ENCODE assay signal across 16 cellular contexts in the genomic region with DNA sequence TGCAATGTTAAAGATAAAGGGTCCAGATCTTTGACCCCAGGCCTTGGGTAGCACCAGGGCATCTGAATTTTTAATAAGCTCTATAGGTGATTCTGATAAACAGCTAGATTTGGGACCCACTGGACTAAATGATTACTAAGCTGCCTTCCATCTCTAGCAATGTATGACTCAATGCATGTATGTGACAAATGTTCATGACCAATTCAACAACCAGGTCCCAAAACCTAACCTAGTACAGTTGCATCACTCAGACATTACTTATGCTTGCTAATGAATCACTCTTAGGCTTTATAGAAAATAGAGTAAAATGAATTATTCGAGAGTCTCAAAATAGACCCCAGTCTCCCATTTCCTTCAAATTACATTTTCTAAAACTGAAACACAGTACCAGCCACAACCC. TPM values are rescaled to one million over a fixed set of nuclear protein-coding genes. Genes with fewer than 3 reads are reported as not detected.
DNase-seq lines count a peak whose midpoint lies in the region; ATAC-seq and TF ChIP-seq lines count a peak whose summit lies in the region.
"Had no signal": no experiment of that assay in that cellular context is flagged by ENCODE, and none has a peak within 500 bp of the region (broad histone marks: within the 10 kb centered on the region; RNA-seq: fewer than 3 reads in every experiment).

No MANE protein-coding gene starts in this region.

- H3K27me3 Mint-ChIP-seq in natural killer cell treated with Interleukin-12 subunit alpha and Interleukin-12 subunit beta and Interleukin-15 and Interleukin-18, amount 100 ng/mL, for 72 hours = no peaks in the 10 kb centered on the region
- no peaks in the 10 kb centered on the region for H3K27me3 Mint-ChIP-seq in natural killer cell (ENCODE audit: low read depth in 2 of 2)
- no peaks in the 10 kb centered on the region for H3K27me3 Mint-ChIP-seq in activated T-helper 1 cell treated with anti-CD3 and anti-CD28 coated beads, Interleukin-12 subunit alpha, Interleukin-12 subunit beta, Interleukin-2, Interleukin-4 antibody, amounts not matched to agents 30 ng/mL and 10 ng/mL and 1 ng/mL, durations not matched to agents 14 hours and 24 hours and 36 hours (ENCODE audit: insufficient read depth)
- H3K27me3 Mint-ChIP-seq: activated B cell treated with CpG ODN at 0.5 μM for 24 hours had no signal

- H3K4me1 ChIP-seq in adrenal gland (replicated peaks in 1 of 2) = peaks cover 0 to 21% of the 10 kb centered on the region in 2 donors
- peaks cover 0 to 75% (median 28%) of the 10 kb centered on the region in 3 donors for H3K4me1 ChIP-seq in gastroesophageal sphincter

- H3K36me3 Mint-ChIP-seq in natural killer cell treated with Interleukin-12 subunit alpha and Interleukin-12 subunit beta and Interleukin-15 and Interleukin-18, amount 100 ng/mL, for 72 hours = no peaks in the 10 kb centered on the region
- H3K36me3 Mint-ChIP-seq in natural killer cell = no peaks in the 10 kb centered on the region
- H3K36me3 Mint-ChIP-seq in activated T-helper 1 cell treated with anti-CD3 and anti-CD28 coated beads, Interleukin-12 subunit alpha, Interleukin-12 subunit beta, Interleukin-2, Interleukin-4 antibody, amounts not matched to agents 30 ng/mL and 10 ng/mL and 1 ng/mL, durations not matched to agents 14 hours and 24 hours and 36 hours (ENCODE audit: low read depth) = peaks cover 4% of the 10 kb centered on the region

- peaks cover 42 to 48% of the 10 kb centered on the region in 2 donors for H3K4me1 Mint-ChIP-seq in natural killer cell treated with Interleukin-12 subunit alpha and Interleukin-12 subunit beta and Interleukin-15 and Interleukin-18, amount 100 ng/mL, for 72 hours (ENCODE audit: low read depth in 2 of 2)
- peaks cover 31 to 41% of the 10 kb centered on the region in 2 donors for H3K4me1 Mint-ChIP-seq in natural killer cell
- peaks cover 9% of the 10 kb centered on the region for H3K4me1 Mint-ChIP-seq in activated T-helper 1 cell treated with anti-CD3 and anti-CD28 coated beads, Interleukin-12 subunit alpha, Interleukin-12 subunit beta, Interleukin-2, Interleukin-4 antibody, amounts not matched to agents 30 ng/mL and 10 ng/mL and 1 ng/mL, durations not matched to agents 14 hours and 24 hours and 36 hours (ENCODE audit: low read depth)
- H3K4me1 Mint-ChIP-seq: activated B cell treated with CpG ODN at 0.5 μM for 24 hours, nephron had no signal

- H3K36me3 ChIP-seq in adrenal gland (replicated peaks in 1 of 2) (no peaks in the 10 kb centered on the region), gastroesophageal sphincter (no peaks in the 10 kb centered on the region)

- H3K27me3 ChIP-seq in adrenal gland (no peaks in the 10 kb centered on the region), gastroesophageal sphincter (no peaks in the 10 kb centered on the region)

- no peaks in the 10 kb centered on the region for H3K9me3 ChIP-seq in adrenal gland (replicated peaks in 1 of 3)
- no peaks in the 10 kb centered on the region for H3K9me3 ChIP-seq in gastroesophageal sphincter

- no peak for DNase-seq in natural killer cell treated with Interleukin-12 subunit alpha and Interleukin-12 subunit beta and Interleukin-15 and Interleukin-18, amount 100 ng/mL, for 72 hours (ENCODE audit: low spot score)
- no peak for DNase-seq in natural killer cell
- no peak for DNase-seq in adrenal gland
- no peak for DNase-seq in medulla oblongata (ENCODE audit: extremely low spot score)
- DNase-seq in COLO829 (ENCODE audit: low spot score) = no peak
- no peak for DNase-seq in activated T-helper 1 cell treated with anti-CD3 and anti-CD28 coated beads, Interleukin-12 subunit alpha, Interleukin-12 subunit beta, Interleukin-2, Interleukin-4 antibody, amounts not matched to agents 30 ng/mL and 10 ng/mL and 1 ng/mL, durations not matched to agents 14 hours and 24 hours and 36 hours (ENCODE audit: low spot score)
- no peak for DNase-seq in coronary artery (ENCODE audit: low spot score)
- DNase-seq: activated B cell treated with CpG ODN at 0.5 μM for 24 hours; activated naive CD4-positive, alpha-beta T cell treated with Interleukin-2 at 50 U/mL for 16 hours; H7; NCI-H446 treated with DMSO at 0.1 percent for 48 hours; SHP77 treated with DMSO at 0.1 percent for 48 hours; stimulated activated CD4-positive, alpha-beta T cell treated with anti-CD3 and anti-CD28 coated beads, Interleukin-2, amount 100 ng/mL, for 24 hours had no signal

- H3K4me3 Mint-ChIP-seq in natural killer cell treated with Interleukin-12 subunit alpha and Interleukin-12 subunit beta and Interleukin-15 and Interleukin-18, amount 100 ng/mL, for 72 hours = no peak overlapping the region
- no peak overlapping the region for H3K4me3 Mint-ChIP-seq in natural killer cell
- H3K4me3 Mint-ChIP-seq in activated T-helper 1 cell treated with anti-CD3 and anti-CD28 coated beads, Interleukin-12 subunit alpha, Interleukin-12 subunit beta, Interleukin-2, Interleukin-4 antibody, amounts not matched to agents 30 ng/mL and 10 ng/mL and 1 ng/mL, durations not matched to agents 14 hours and 24 hours and 36 hours = no peak overlapping the region
- H3K4me3 Mint-ChIP-seq: activated B cell treated with CpG ODN at 0.5 μM for 24 hours, nephron had no signal

- intact Hi-C loops in natural killer cell (cut with micrococcal nuclease) (no loop called here), adrenal gland (cut with DNase I) (no loop called here)
- intact Hi-C loops in activated T-helper 1 cell treated with anti-CD3 and anti-CD28 coated beads, Interleukin-12 subunit alpha, Interleukin-12 subunit beta, Interleukin-2, Interleukin-4 antibody, amounts not matched to agents 30 ng/mL and 10 ng/mL and 1 ng/mL, durations not matched to agents 14 hours and 24 hours and 36 hours (cut with micrococcal nuclease) = no loop called here

- TF ChIP-seq CTCF in natural killer cell (IDR thresholded peaks at IDR 0.05) (no peak), adrenal gland (IDR thresholded peaks at IDR 0.05) (no peak), gastroesophageal sphincter (IDR thresholded peaks at IDR 0.05) (no peak), coronary artery (IDR thresholded peaks at IDR 0.05) (no peak)

- ATAC-seq in natural killer cell treated with Interleukin-12 subunit alpha and Interleukin-12 subunit beta and Interleukin-15 and Interleukin-18, amount 100 ng/mL, for 72 hours = peak; percentile 73 to 77
- ATAC-seq in natural killer cell = no peak
- no peak for ATAC-seq in gastroesophageal sphincter

- H3K27ac ChIP-seq in adrenal gland = peak overlapping the region in 3 of 5 donors; percentile 14 to 88 (median 77)
- H3K27ac ChIP-seq in gastroesophageal sphincter = peak overlapping the region in 3 of 4 donors; percentile 61 to 76 (median 66)
- H3K27ac ChIP-seq in coronary artery = peak overlapping the region in 1 of 2 donors; percentile 76
- H3K27ac ChIP-seq: C4-2B had no signal

- 73 to 86% (median 83%) methylated on average over 1 of the region's 1 CpG for WGBS in adrenal gland, 4 donors
- WGBS in gastroesophageal sphincter (ENCODE audit: low coverage in 1 of 2), 2 donors = 86 to 100% methylated on average over 1 of the region's 1 CpG

- TF ChIP-seq POLR2A in adrenal gland (IDR thresholded peaks at IDR 0.05) (no peak), gastroesophageal sphincter (IDR thresholded peaks at IDR 0.05) (no peak)

- no peak overlapping the region for H3K4me3 ChIP-seq in adrenal gland
- no peak overlapping the region for H3K4me3 ChIP-seq in gastroesophageal sphincter
- H3K4me3 ChIP-seq in coronary artery = no peak overlapping the region

- H3K27ac Mint-ChIP-seq in natural killer cell treated with Interleukin-12 subunit alpha and Interleukin-12 subunit beta and Interleukin-15 and Interleukin-18, amount 100 ng/mL, for 72 hours = peak overlapping the region; percentile 59 to 77
- no peak overlapping the region for H3K27ac Mint-ChIP-seq in natural killer cell
- no peak overlapping the region for H3K27ac Mint-ChIP-seq in activated T-helper 1 cell treated with anti-CD3 and anti-CD28 coated beads, Interleukin-12 subunit alpha, Interleukin-12 subunit beta, Interleukin-2, Interleukin-4 antibody, amounts not matched to agents 30 ng/mL and 10 ng/mL and 1 ng/mL, durations not matched to agents 14 hours and 24 hours and 36 hours
- H3K27ac Mint-ChIP-seq: activated B cell treated with CpG ODN at 0.5 μM for 24 hours, nephron had no signal

- no peaks in the 10 kb centered on the region for H3K9me3 Mint-ChIP-seq in natural killer cell treated with Interleukin-12 subunit alpha and Interleukin-12 subunit beta and Interleukin-15 and Interleukin-18, amount 100 ng/mL, for 72 hours
- no peaks in the 10 kb centered on the region for H3K9me3 Mint-ChIP-seq in natural killer cell
- no peaks in the 10 kb centered on the region for H3K9me3 Mint-ChIP-seq in activated T-helper 1 cell treated with anti-CD3 and anti-CD28 coated beads, Interleukin-12 subunit alpha, Interleukin-12 subunit beta, Interleukin-2, Interleukin-4 antibody, amounts not matched to agents 30 ng/mL and 10 ng/mL and 1 ng/mL, durations not matched to agents 14 hours and 24 hours and 36 hours
- H3K9me3 Mint-ChIP-seq: activated B cell treated with CpG ODN at 0.5 μM for 24 hours, nephron had no signal

- no peak for TF ChIP-seq EP300 in gastroesophageal sphincter (IDR thresholded peaks at IDR 0.05)

RNA-seq across cellular contexts. Expression of a gene that starts 35.5 kb away (rescaled TPM):
- total RNA-seq in natural killer cell treated with Interleukin-12 subunit alpha and Interleukin-12 subunit beta and Interleukin-15 and Interleukin-18, amount 100 ng/mL, for 72 hours = 10 to 100 TPM; 10.1 to 11.5 TPM
- total RNA-seq in natural killer cell (1 to 10 TPM; 6.7 to 8.9 (median 8.2) TPM), adrenal gland (10 to 100 TPM; 13.6 to 74.4 (median 24.2) TPM), gastroesophageal sphincter (10 to 100 TPM; 32.1 to 58.6 (median 42.2) TPM)
- 10 to 100 TPM; 17.8 to 26.5 (median 22.1) TPM for polyA plus RNA-seq in adrenal gland
- 10.7 and 11.1 TPM in 2 replicates for total RNA-seq in activated T-helper 1 cell treated with anti-CD3 and anti-CD28 coated beads, Interleukin-12 subunit alpha, Interleukin-12 subunit beta, Interleukin-2, Interleukin-4 antibody, amounts not matched to agents 30 ng/mL and 10 ng/mL and 1 ng/mL, durations not matched to agents 14 hours and 24 hours and 36 hours

Comparison
In these comparisons a context has a peak if more than half of its experiments do, and no peak if none do; other contexts are left out.
1. ATAC-seq: peak in natural killer cell treated with Interleukin-12 subunit alpha and Interleukin-12 subunit beta and Interleukin-15 and Interleukin-18, amount 100 ng/mL, for 72 hours (2 of 2); none in natural killer cell (0 of 3) and gastroesophageal sphincter (single experiment).
2. H3K27ac Mint-ChIP-seq: peak in natural killer cell treated with Interleukin-12 subunit alpha and Interleukin-12 subunit beta and Interleukin-15 and Interleukin-18, amount 100 ng/mL, for 72 hours (2 of 2); none in natural killer cell (0 of 2) and activated T-helper 1 cell treated with anti-CD3 and anti-CD28 coated beads, Interleukin-12 subunit alpha, Interleukin-12 subunit beta, Interleukin-2, Interleukin-4 antibody, amounts not matched to agents 30 ng/mL and 10 ng/mL and 1 ng/mL, durations not matched to agents 14 hours and 24 hours and 36 hours (single experiment).